In the genomic region with DNA sequence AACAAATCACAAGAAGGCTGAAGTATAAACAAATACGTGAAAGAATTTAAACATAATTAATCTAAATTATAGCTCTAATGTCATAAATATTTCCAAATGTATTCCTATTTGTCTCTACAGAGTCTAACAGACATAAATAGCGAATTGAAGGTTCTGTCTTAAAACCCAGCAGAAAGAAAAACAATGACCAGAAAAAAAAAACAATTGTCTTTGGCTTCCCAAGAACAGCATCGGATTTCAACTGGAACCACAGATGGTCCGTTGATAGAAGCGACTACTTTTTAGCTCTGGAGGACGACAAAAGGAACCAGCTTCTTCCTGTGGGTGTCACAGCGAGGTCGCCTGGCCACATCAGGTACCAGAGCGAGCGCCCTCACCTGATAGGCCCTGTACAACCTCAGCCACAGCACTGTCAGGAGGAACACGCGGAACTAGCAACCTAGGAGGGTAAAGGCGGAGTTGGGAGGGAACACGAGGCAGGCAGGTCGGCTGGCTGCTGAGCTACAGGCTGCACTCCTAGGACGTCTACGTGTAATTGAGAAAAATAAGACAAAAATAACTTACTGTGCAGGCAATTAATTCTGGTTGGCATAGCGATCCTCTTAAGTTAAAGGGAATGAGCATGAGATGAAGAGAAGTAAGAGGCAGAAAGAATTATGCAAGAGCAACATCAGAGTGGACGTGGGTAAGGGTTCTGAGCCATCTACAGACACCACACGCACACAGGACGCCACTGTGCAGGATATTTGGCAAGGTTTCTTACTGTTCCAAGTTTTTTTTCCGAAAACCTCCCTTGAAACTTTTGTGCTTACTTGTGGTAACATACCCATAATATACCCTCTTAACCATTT, we compare ENCODE assay signal across 8 cellular contexts. TPM values are rescaled to one million over a fixed set of nuclear protein-coding genes. Genes with fewer than 3 reads are reported as not detected.
DNase-seq lines count a peak whose midpoint lies in the region; ATAC-seq lines count a peak whose summit lies in the region.

No MANE protein-coding gene starts in this region.

- no peak for ATAC-seq in GM21619 (IDR thresholded peaks at IDR 0.05; ENCODE audit: unreplicated experiment)
- ATAC-seq in HG03571 (IDR thresholded peaks at IDR 0.05; ENCODE audit: unreplicated experiment) = no peak

- no peaks in the 10 kb centered on the region for H3K27me3 ChIP-seq in H7 (ENCODE audit: control insufficient read depth, insufficient read depth, low read length)

- H3K36me3 ChIP-seq in H7 (replicated peaks; ENCODE audit: control insufficient read depth, insufficient read depth, low read length) = no peaks in the 10 kb centered on the region

- DNase-seq in H7 (peak; percentile 68), HPDE6-E6E7 (ENCODE audit: extremely low spot score) (no peak), COR-L47 (lab: John Stamatoyannopoulos, UW) (no peak)
- DNase-seq in activated CD4-positive, alpha-beta T cell treated with anti-CD3 and anti-CD28 coated beads for 4 hours = peak; percentile 53 to 62
- DNase-seq in effector CD8-positive, alpha-beta T cell (lab: John Stamatoyannopoulos, UW) = peak; percentile 8
- DNase-seq in stimulated activated CD4-positive, alpha-beta T cell treated with anti-CD3 and anti-CD28 coated beads, Interleukin-4, amount 100 ng/mL, for 1 hour = peak; percentile 45

- no peak overlapping the region for H3K4me3 ChIP-seq in H7 (ENCODE audit: insufficient read depth, low read depth, low read length)

RNA-seq across cellular contexts. Expression of a gene that starts 16.7 kb away (rescaled TPM):
- total RNA-seq in H7 (2014; rRNA removed; shearing (Covaris generic)) = 6.7 and 8.4 TPM in 2 replicates

RNA-seq across cellular contexts. Expression of a gene that starts 58.0 kb away (rescaled TPM):
- total RNA-seq in H7 (2014; rRNA removed; shearing (Covaris generic)) = 9.8 and 12.5 TPM in 2 replicates

Comparison
In these comparisons a context has a peak if more than half of its experiments do, and no peak if none do; other contexts are left out.
1. DNase-seq: peak in H7 (single experiment), activated CD4-positive, alpha-beta T cell treated with anti-CD3 and anti-CD28 coated beads for 4 hours (2 of 2), effector CD8-positive, alpha-beta T cell (single experiment) and stimulated activated CD4-positive, alpha-beta T cell treated with anti-CD3 and anti-CD28 coated beads, Interleukin-4, amount 100 ng/mL, for 1 hour (single experiment); none in HPDE6-E6E7 (single experiment) and COR-L47 (single experiment).